In genomic region chr4:8381814-8382581, GRCh38 we compare ENCODE assay signal across 18 cellular contexts.
"Had no signal": no experiment of that assay in that cellular context is flagged by ENCODE, and none has a peak within 500 bp of the region (broad histone marks: within the 10 kb centered on the region; RNA-seq: fewer than 3 reads in every experiment).

No MANE protein-coding gene starts in this region.

- H3K4me3 Mint-ChIP-seq: activated CD4-positive, alpha-beta memory T cell treated with anti-CD3 and anti-CD28 coated beads for 36 hours; activated CD8-positive, alpha-beta memory T cell treated with anti-CD3 and anti-CD28 coated beads, Interleukin-2, amount 10 ng/mL, durations not matched to agents 7 days and 5 days; immature natural killer cell; stimulated activated naive CD8-positive, alpha-beta T cell treated with anti-CD3 and anti-CD28 coated beads, Interleukin-15, Interleukin-2, amounts not matched to agents 100 ng/mL and 50 ng/mL, for 24 hours; T-helper 1 cell treated with Interleukin-12 subunit alpha and Interleukin-12 subunit beta and Interleukin-4 antibody, amounts not matched to agents 30 μg/mL and 1 μg/mL, for 36 hours had no signal

- H3K9me3 Mint-ChIP-seq: activated CD4-positive, alpha-beta memory T cell treated with anti-CD3 and anti-CD28 coated beads for 36 hours; immature natural killer cell; naive B cell; stimulated activated naive CD8-positive, alpha-beta T cell treated with anti-CD3 and anti-CD28 coated beads, Interleukin-15, Interleukin-2, amounts not matched to agents 100 ng/mL and 50 ng/mL, for 24 hours; T-helper 1 cell treated with Interleukin-12 subunit alpha and Interleukin-12 subunit beta and Interleukin-4 antibody, amounts not matched to agents 30 μg/mL and 1 μg/mL, for 36 hours had no signal

- ATAC-seq: activated CD8-positive, alpha-beta memory T cell treated with anti-CD3 and anti-CD28 coated beads, Interleukin-2, amount 10 ng/mL, durations not matched to agents 7 days and 5 days; right lobe of liver had no signal

- H3K36me3 Mint-ChIP-seq: activated CD8-positive, alpha-beta memory T cell treated with anti-CD3 and anti-CD28 coated beads, Interleukin-2, amount 10 ng/mL, durations not matched to agents 7 days and 5 days had no signal

- DNase-seq: activated CD4-positive, alpha-beta memory T cell treated with anti-CD3 and anti-CD28 coated beads for 36 hours; activated CD8-positive, alpha-beta memory T cell treated with anti-CD3 and anti-CD28 coated beads, Interleukin-2, amount 10 ng/mL, durations not matched to agents 7 days and 5 days; activated naive CD4-positive, alpha-beta T cell treated with anti-CD3 and anti-CD28 coated beads, Interleukin-2, amount 50 U/mL, for 16 hours; activated T-cell treated with anti-CD3 and anti-CD28 coated beads, Interleukin-2, amount 50 U/mL, for 1 hour; adrenal gland; caudate nucleus; glutamatergic neuron; immature natural killer cell; naive B cell; WERI-Rb-1 had no signal

- H3K4me3 ChIP-seq: adrenal gland, coronary artery, esophagus muscularis mucosa, right lobe of liver, smooth muscle cell, upper lobe of left lung had no signal

- H3K27me3 ChIP-seq: adrenal gland, esophagus muscularis mucosa, neutrophil, right lobe of liver, upper lobe of left lung had no signal

- H3K9me3 ChIP-seq: adrenal gland, esophagus muscularis mucosa, neutrophil, right lobe of liver, upper lobe of left lung had no signal

- H3K36me3 ChIP-seq: right lobe of liver had no signal

- H3K4me1 ChIP-seq: adrenal gland had no signal

- H3K27ac Mint-ChIP-seq: activated CD4-positive, alpha-beta memory T cell treated with anti-CD3 and anti-CD28 coated beads for 36 hours; activated CD8-positive, alpha-beta memory T cell treated with anti-CD3 and anti-CD28 coated beads, Interleukin-2, amount 10 ng/mL, durations not matched to agents 7 days and 5 days; immature natural killer cell; naive B cell; stimulated activated naive CD8-positive, alpha-beta T cell treated with anti-CD3 and anti-CD28 coated beads, Interleukin-15, Interleukin-2, amounts not matched to agents 100 ng/mL and 50 ng/mL, for 24 hours; T-helper 1 cell treated with Interleukin-12 subunit alpha and Interleukin-12 subunit beta and Interleukin-4 antibody, amounts not matched to agents 30 μg/mL and 1 μg/mL, for 36 hours had no signal

- H3K27me3 Mint-ChIP-seq: activated CD4-positive, alpha-beta memory T cell treated with anti-CD3 and anti-CD28 coated beads for 36 hours; activated CD8-positive, alpha-beta memory T cell treated with anti-CD3 and anti-CD28 coated beads, Interleukin-2, amount 10 ng/mL, durations not matched to agents 7 days and 5 days; naive B cell; stimulated activated naive CD8-positive, alpha-beta T cell treated with anti-CD3 and anti-CD28 coated beads, Interleukin-15, Interleukin-2, amounts not matched to agents 100 ng/mL and 50 ng/mL, for 24 hours had no signal

- H3K27ac ChIP-seq: adrenal gland, coronary artery, neutrophil, right lobe of liver, upper lobe of left lung, WERI-Rb-1 had no signal

- H3K4me1 Mint-ChIP-seq: activated CD8-positive, alpha-beta memory T cell treated with anti-CD3 and anti-CD28 coated beads, Interleukin-2, amount 10 ng/mL, durations not matched to agents 7 days and 5 days; immature natural killer cell had no signal
